ENCODE assay signal across 8 cellular contexts in the genomic region with DNA sequence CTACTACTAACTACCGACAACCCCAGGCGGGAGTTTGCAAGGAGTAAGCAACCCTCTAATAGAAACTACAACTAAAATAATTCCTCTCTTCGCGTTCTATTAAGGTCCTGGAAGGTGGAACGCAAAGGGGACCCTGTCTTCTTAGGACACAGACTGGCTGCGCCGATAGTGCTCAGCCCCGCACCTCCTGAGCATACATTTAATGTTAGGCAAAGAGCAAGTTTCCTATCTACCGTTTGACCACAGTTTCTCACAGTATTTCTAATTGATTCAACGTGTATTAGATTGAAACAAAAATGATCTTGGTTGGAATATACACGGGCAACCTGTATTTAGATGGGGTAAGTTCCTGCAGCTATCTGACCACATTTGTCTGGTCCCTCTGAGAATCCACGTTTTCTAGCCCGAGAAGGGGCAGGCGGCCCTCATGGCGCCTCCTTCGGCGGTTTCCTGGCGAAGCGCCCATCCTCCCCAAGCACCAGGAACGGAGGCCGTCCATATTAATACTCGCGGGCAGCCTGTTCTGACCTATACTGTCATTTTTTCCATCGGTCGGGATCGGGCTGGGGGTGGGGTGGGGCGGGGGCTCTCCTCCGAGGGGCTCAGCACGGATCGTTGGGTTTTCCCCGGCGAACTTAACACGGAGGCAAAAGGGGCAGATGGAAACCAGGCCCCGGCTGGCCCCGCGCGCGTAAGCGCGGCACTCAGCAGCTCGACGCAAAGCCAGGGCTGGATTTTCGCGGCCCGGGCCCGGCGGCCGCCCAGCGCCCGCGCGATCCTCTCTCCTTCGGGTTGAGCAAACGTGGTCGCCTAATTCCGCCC.
DNase-seq lines count a peak whose midpoint lies in the region; ATAC-seq and TF ChIP-seq lines count a peak whose summit lies in the region.

No MANE protein-coding gene starts in this region.

- H4K20me1 ChIP-seq in BLaER1: no peaks in the 10 kb centered on the region

- DNase-seq in NCI-H748 (lab: John Stamatoyannopoulos, UW; ENCODE audit: unreplicated experiment): peak; percentile 75
- peak in 1 of 2 donors; percentile 67 for DNase-seq in activated naive CD4-positive, alpha-beta T cell treated with anti-CD3 and anti-CD28 coated beads, Interleukin-2, amount 50 U/mL, for 72 hours (ENCODE audit: low spot score in 2 of 2)
- no peak for DNase-seq in right atrium auricular region (ENCODE audit: low spot score)
- no peak for DNase-seq in sciatic nerve (ENCODE audit: low spot score)
- no peak for DNase-seq in AG08395 (ENCODE audit: low spot score)
- DNase-seq in GM10248 (ENCODE audit: extremely low spot score): no peak

- no peaks in the 10 kb centered on the region for H3K9me3 Mint-ChIP-seq in activated naive CD4-positive, alpha-beta T cell treated with anti-CD3 and anti-CD28 coated beads, Interleukin-2, amount 50 U/mL, for 72 hours

- POLR2A ChIA-PET in GM10248 (lab: Yijun Ruan, JAX): no interaction called here

- no peak for TF ChIP-seq CTCF in right atrium auricular region (IDR thresholded peaks at IDR 0.05)
- no peak for TF ChIP-seq CTCF in GM10248 (IDR thresholded peaks at IDR 0.05; ENCODE audit: control extremely low read depth, extremely low read depth, low read depth, missing control alignments)

- ATAC-seq in GM21825 (IDR thresholded peaks at IDR 0.05; ENCODE audit: unreplicated experiment): peak; percentile 9
- ATAC-seq in activated naive CD4-positive, alpha-beta T cell treated with anti-CD3 and anti-CD28 coated beads, Interleukin-2, amount 50 U/mL, for 72 hours: peak; percentile 3 to 26
- ATAC-seq in sciatic nerve: peak; percentile 37

- no peaks in the 10 kb centered on the region for H3K27me3 ChIP-seq in BLaER1
- H3K27me3 ChIP-seq in right atrium auricular region: peaks cover 0 to under 1% of the 10 kb centered on the region in 2 donors

- peak overlapping the region; percentile 82 for H3K4me2 ChIP-seq in BLaER1

- CTCF ChIA-PET in GM10248 (lab: Yijun Ruan, JAX): no interaction called here

- intact Hi-C loops in sciatic nerve (cut with DNase I): no loop called here

- H3K36me3 Mint-ChIP-seq in activated naive CD4-positive, alpha-beta T cell treated with anti-CD3 and anti-CD28 coated beads, Interleukin-2, amount 50 U/mL, for 72 hours: peaks cover 2 to 29% of the 10 kb centered on the region in 2 donors

- H3K27ac Mint-ChIP-seq in activated naive CD4-positive, alpha-beta T cell treated with anti-CD3 and anti-CD28 coated beads, Interleukin-2, amount 50 U/mL, for 72 hours: peak overlapping the region; percentile 98 to 100

- H3K9ac ChIP-seq in BLaER1: peak overlapping the region; percentile 97

- H3K9me3 ChIP-seq in BLaER1 (peaks cover 50% of the 10 kb centered on the region), right atrium auricular region (no peaks in the 10 kb centered on the region)

- H3K4me1 ChIP-seq in BLaER1: peaks cover 61% of the 10 kb centered on the region
- peaks cover 0 to 30% of the 10 kb centered on the region in 2 donors for H3K4me1 ChIP-seq in right atrium auricular region

- H3K27ac ChIP-seq in BLaER1: peak overlapping the region; percentile 99
- H3K27ac ChIP-seq in right atrium auricular region: peak overlapping the region; percentile 90 to 91

- peak overlapping the region; percentile 73 for H3K4me3 ChIP-seq in BLaER1
- peak overlapping the region; percentile 45 to 56 for H3K4me3 ChIP-seq in right atrium auricular region

- H3K36me3 ChIP-seq in BLaER1 (no peaks in the 10 kb centered on the region), right atrium auricular region (no peaks in the 10 kb centered on the region)
